In genomic region chr12:68781728-68782127, GRCh38 we compare ENCODE assay signal across 21 cellular contexts.
"Had no signal": no experiment of that assay in that cellular context is flagged by ENCODE, and none has a peak within 500 bp of the region (broad histone marks: within the 10 kb centered on the region; RNA-seq: fewer than 3 reads in every experiment).

No MANE protein-coding gene starts in this region.

- H3K36me3 ChIP-seq: gastrocnemius medialis, lower lobe of right lung, neural progenitor cell, right lobe of liver, stomach, thoracic aorta, transverse colon had no signal

- H3K79me2 ChIP-seq: parathyroid adenoma had no signal

- H3K27me3 ChIP-seq: gastrocnemius medialis, neural progenitor cell, right lobe of liver, stomach, transverse colon had no signal

- H3K4me3 ChIP-seq: gastrocnemius medialis, lower lobe of right lung, neural progenitor cell, right lobe of liver, stomach, thoracic aorta, transverse colon had no signal

- H3K27ac ChIP-seq: gastrocnemius medialis, lower lobe of right lung, neural progenitor cell, parathyroid adenoma, right lobe of liver, stomach, thoracic aorta, transverse colon had no signal

- H3K4me2 ChIP-seq: neural progenitor cell had no signal

- H3K9me3 ChIP-seq: gastrocnemius medialis, lower lobe of right lung, right lobe of liver, stomach, thoracic aorta, transverse colon had no signal

- DNase-seq: cortex of kidney; effector CD4-positive, alpha-beta T cell; foreskin fibroblast; gastrocnemius medialis; head of caudate nucleus; left ventricle myocardium superior; lower lobe of right lung; mesenchymal stem cell; midbrain; naive thymus-derived CD4-positive, alpha-beta T cell; right lobe of liver; small intestine; stimulated activated CD4-positive, alpha-beta T cell treated with anti-CD3 and anti-CD28 coated beads, Interleukin-15, amount 100 ng/mL, for 24 hours; stimulated activated CD4-positive, alpha-beta T cell treated with anti-CD3 and anti-CD28 coated beads, Interleukin-2, amount 100 ng/mL, for 48 hours; stimulated activated naive CD4-positive, alpha-beta T cell treated with Interleukin-2 at 50 U/mL for 16 hours; stomach; transverse colon had no signal

- ATAC-seq: esophagus mucosa; gastrocnemius medialis; left ventricle myocardium superior; lower lobe of right lung; naive thymus-derived CD4-positive, alpha-beta T cell; right lobe of liver had no signal

- H3K4me1 ChIP-seq: neural progenitor cell, parathyroid adenoma had no signal

- H2AFZ ChIP-seq: neural progenitor cell, parathyroid adenoma had no signal

- H3K9ac ChIP-seq: neural progenitor cell, parathyroid adenoma had no signal
